ENCODE assay signal across 11 cellular contexts in genomic region chr2:66581461-66582363, GRCh38.
DNase-seq lines count a peak whose midpoint lies in the region; ATAC-seq and TF ChIP-seq lines count a peak whose summit lies in the region.
"Had no signal": no experiment of that assay in that cellular context is flagged by ENCODE, and none has a peak within 500 bp of the region (broad histone marks: within the 10 kb centered on the region; RNA-seq: fewer than 3 reads in every experiment).

No MANE protein-coding gene starts in this region.

- no peak overlapping the region for H3K4me3 Mint-ChIP-seq in immature natural killer cell

- H3K36me3 Mint-ChIP-seq in immature natural killer cell = peaks cover 0 to 5% (median 4%) of the 10 kb centered on the region in 3 donors

- H3K27me3 Mint-ChIP-seq in immature natural killer cell (ENCODE audit: low read depth in 3 of 3) = peaks cover 11 to 40% (median 38%) of the 10 kb centered on the region in 3 donors

- POLR2A ChIA-PET in AG04449 (lab: Yijun Ruan, JAX) = no interaction called here

- H3K4me1 Mint-ChIP-seq in immature natural killer cell = peaks cover 0 to 8% of the 10 kb centered on the region in 2 donors

- DNase-seq in AG04449 (ENCODE audit: low read depth, low spot score) (no peak), NCI-H526 treated with DMSO at 0.1 percent for 48 hours (lab: John Stamatoyannopoulos, UW) (peak; percentile 27), foreskin fibroblast (peak in 1 of 2 donors; percentile 65), omental fat pad (ENCODE audit: low spot score) (no peak), NCI-H748 (lab: John Stamatoyannopoulos, UW; ENCODE audit: unreplicated experiment) (no peak), NCI-H187 (lab: John Stamatoyannopoulos, UW) (no peak), immature natural killer cell (no peak)
- DNase-seq in stimulated activated CD4-positive, alpha-beta T cell treated with anti-CD3 and anti-CD28 coated beads, Interleukin-15, amount 100 ng/mL, for 24 hours = no peak
- DNase-seq: BE2C; naive thymus-derived CD8-positive, alpha-beta T cell; NCI-H446 had no signal

- TF ChIP-seq CTCF in AG04449 (IDR thresholded peaks at IDR 0.05; ENCODE audit: insufficient read depth, low read length, missing control alignments) (no peak), foreskin fibroblast (IDR thresholded peaks at IDR 0.05; ENCODE audit: low read depth, low read length) (no peak), omental fat pad (IDR thresholded peaks at IDR 0.05) (no peak)

- peak overlapping the region; percentile 61 for H3K4me3 ChIP-seq in AG04449 (ENCODE audit: low read depth, low read length)
- peak overlapping the region; percentile 58 to 61 for H3K4me3 ChIP-seq in foreskin fibroblast (ENCODE audit: low read depth in 1 of 2, low read length in 2 of 2)

- CTCF ChIA-PET in AG04449 (lab: Yijun Ruan, JAX) = interaction anchor here (1.0 kb wide), 1 partner anchor 1258 kb away, joined by 4 read pairs; no protein-coding TSS in a partner anchor

- peaks cover 0 to 14% (median 0%) of the 10 kb centered on the region in 6 donors for H3K9me3 Mint-ChIP-seq in immature natural killer cell

- ATAC-seq in omental fat pad (ENCODE audit: low FRiP score) = peak; percentile 32
- ATAC-seq: naive thymus-derived CD8-positive, alpha-beta T cell had no signal

- no peak overlapping the region for H3K27ac Mint-ChIP-seq in immature natural killer cell
- H3K27ac Mint-ChIP-seq: naive thymus-derived CD8-positive, alpha-beta T cell had no signal
